1 cellular context compared by ENCODE assay signal in genomic region chr14:89427426-89428162, GRCh38.
TF ChIP-seq lines count a peak whose summit lies in the region.

No MANE protein-coding gene starts in this region.

TF ChIP-seq in WTC11, 78 proteins besides CTCF, POLR2A, EP300 and RAD21 (continued from another document):
- TF ChIP-seq ERG (CRISPR knock-in tag; IDR thresholded peaks at IDR 0.05): no peak
- TF ChIP-seq HMGA2 (CRISPR knock-in tag; IDR thresholded peaks at IDR 0.05): no peak
- no peak for TF ChIP-seq E2F1 (CRISPR knock-in tag; IDR thresholded peaks at IDR 0.05)
- no peak for TF ChIP-seq TCF7 (CRISPR knock-in tag; IDR thresholded peaks at IDR 0.05; ENCODE audit: low read depth)
- TF ChIP-seq ZNF317 (CRISPR knock-in tag; IDR thresholded peaks at IDR 0.05; ENCODE audit: borderline replicate concordance, low read depth): no peak
- TF ChIP-seq STAT6 (CRISPR knock-in tag; conservative IDR thresholded peaks at IDR 0.05; ENCODE audit: low read depth): no peak
- no peak for TF ChIP-seq RELA (CRISPR knock-in tag; IDR thresholded peaks at IDR 0.05; ENCODE audit: borderline replicate concordance)
